ENCODE assay signal across 1 cellular context in genomic region chr22:36893262-36893661, GRCh38.
TF ChIP-seq lines count a peak whose summit lies in the region.

No MANE protein-coding gene starts in this region.

TF ChIP-seq in endothelial cell of umbilical vein, 7 proteins besides CTCF, POLR2A, EP300 and RAD21:
- TF ChIP-seq POLR2AphosphoS5 (IDR thresholded peaks at IDR 0.05; ENCODE audit: insufficient read depth, low read depth, low read length) (no peak), EZH2 (IDR thresholded peaks at IDR 0.05; ENCODE audit: borderline replicate concordance, low read depth, low read length, severe bottlenecking) (no peak), JUN (IDR thresholded peaks at IDR 0.05; ENCODE audit: borderline replicate concordance, insufficient read depth, insufficient read length, low read depth) (no peak), MYC (IDR thresholded peaks at IDR 0.05; ENCODE audit: low read depth, low read length) (no peak)
